Comparison of ENCODE assay signal across 11 cellular contexts in genomic region chr6:124535746-124536145, GRCh38.
DNase-seq lines count a peak whose midpoint lies in the region; ATAC-seq and TF ChIP-seq lines count a peak whose summit lies in the region.
"Had no signal": no experiment of that assay in that cellular context is flagged by ENCODE, and none has a peak within 500 bp of the region (broad histone marks: within the 10 kb centered on the region; RNA-seq: fewer than 3 reads in every experiment).

No MANE protein-coding gene starts in this region.

- intact Hi-C loops in sciatic nerve (cut with DNase I), result no loop called here
- intact Hi-C loops in posterior vena cava (cut with DNase I), result no loop called here

- no peak for TF ChIP-seq CTCF in fibroblast of pulmonary artery (IDR thresholded peaks at IDR 0.05; ENCODE audit: low read length, missing control alignments)

- peak; percentile 60 for ATAC-seq in sciatic nerve
- no peak for ATAC-seq in stimulated activated naive CD8-positive, alpha-beta T cell treated with anti-CD3 and anti-CD28 coated beads, Interleukin-15, Interleukin-2, amounts not matched to agents 100 U/mL and 50 U/mL, for 24 hours
- ATAC-seq: esophagus mucosa had no signal

- H3K4me3 ChIP-seq in fibroblast of pulmonary artery (replicated peaks; ENCODE audit: low read depth, low read length), result no peak overlapping the region
- H3K4me3 ChIP-seq: thoracic aorta had no signal

- DNase-seq in HS-5 (ENCODE audit: low read depth) (peak; percentile 40), SHP77 treated with DMSO at 0.1 percent for 48 hours (lab: John Stamatoyannopoulos, UW) (peak; percentile 4), fibroblast of pulmonary artery (ENCODE audit: low read depth) (peak; percentile 42), sciatic nerve (ENCODE audit: low spot score) (no peak), posterior vena cava (ENCODE audit: low spot score) (no peak), NCI-H510A (lab: John Stamatoyannopoulos, UW) (no peak)
- no peak for DNase-seq in stimulated activated naive CD8-positive, alpha-beta T cell treated with anti-CD3 and anti-CD28 coated beads, Interleukin-15, Interleukin-2, amounts not matched to agents 100 U/mL and 50 U/mL, for 24 hours
- DNase-seq: activated CD4-positive, CD25-positive, alpha-beta regulatory T cell treated with anti-CD3 and anti-CD28 coated beads, Interleukin-2, amount 50 U/mL, for 72 hours; NCI-H82 had no signal

Comparison
In these comparisons a context has a peak if more than half of its experiments do, and no peak if none do; other contexts are left out.
1. DNase-seq: peak in HS-5 (single experiment), SHP77 treated with DMSO at 0.1 percent for 48 hours (single experiment) and fibroblast of pulmonary artery (single experiment); none in sciatic nerve (single experiment), posterior vena cava (single experiment), stimulated activated naive CD8-positive, alpha-beta T cell treated with anti-CD3 and anti-CD28 coated beads, Interleukin-15, Interleukin-2, amounts not matched to agents 100 U/mL and 50 U/mL, for 24 hours (single experiment) and NCI-H510A (single experiment).